In the genomic region with DNA sequence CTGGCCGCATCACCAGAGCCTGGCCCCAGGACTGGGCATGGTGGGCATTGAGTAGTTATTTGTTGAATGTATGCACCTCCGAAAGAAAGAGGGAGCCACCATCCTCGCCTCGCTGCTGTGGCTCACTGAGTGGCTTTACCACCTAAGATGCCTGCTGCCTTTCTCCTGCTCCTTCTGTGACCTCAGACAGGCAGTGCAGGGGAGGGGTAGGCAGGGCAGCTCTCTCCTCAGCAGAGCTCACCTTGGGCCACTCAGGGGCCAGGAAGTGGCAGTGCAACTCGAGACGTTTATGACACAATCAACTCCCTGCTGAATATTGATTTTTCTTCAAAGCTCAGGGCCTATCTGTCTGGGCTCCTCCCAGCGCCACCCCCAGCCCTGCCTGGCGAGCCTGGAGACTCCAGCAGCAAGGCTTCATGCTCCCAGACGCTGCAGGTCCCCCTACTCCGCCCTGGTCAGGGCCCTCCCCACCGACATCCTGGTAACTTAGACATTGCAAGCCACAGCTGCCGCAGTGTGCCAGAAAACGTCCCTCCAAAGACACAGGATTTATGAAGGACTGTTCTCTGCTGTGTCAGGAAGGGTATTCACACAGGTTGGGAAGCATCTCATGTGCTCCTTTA, we compare ENCODE assay signal across 9 cellular contexts.
DNase-seq lines count a peak whose midpoint lies in the region; ATAC-seq and TF ChIP-seq lines count a peak whose summit lies in the region.
"Had no signal": no experiment of that assay in that cellular context is flagged by ENCODE, and none has a peak within 500 bp of the region (broad histone marks: within the 10 kb centered on the region; RNA-seq: fewer than 3 reads in every experiment).

No MANE protein-coding gene starts in this region.

- DNase-seq in Calu3 (peak; percentile 90), NB4 (ENCODE audit: low read depth) (peak; percentile 74), SK-MEL-5 (ENCODE audit: low read depth, low spot score) (peak; percentile 7), mucosa of descending colon (peak; percentile 80 to 82 (median 80)), cerebellar cortex (ENCODE audit: low spot score) (no peak), CD14-positive monocyte (ENCODE audit: low spot score) (no peak)
- DNase-seq in activated CD4-positive, alpha-beta T cell treated with anti-CD3 and anti-CD28 coated beads, Interleukin-2, amount 50 U/mL, for 4 hours: no peak
- DNase-seq: naive thymus-derived CD8-positive, alpha-beta T cell had no signal

- H3K9me3 Mint-ChIP-seq in Calu3 (ENCODE audit: low read depth, unreplicated experiment): no peaks in the 10 kb centered on the region
- H3K9me3 Mint-ChIP-seq in CD14-positive monocyte: peaks cover 0 to 5% (median 3%) of the 10 kb centered on the region in 7 donors

- no peak for TF ChIP-seq POLR2A in NB4 (IDR thresholded peaks at IDR 0.05; ENCODE audit: extremely low read depth, insufficient read length)

- no peaks in the 10 kb centered on the region for H3K36me3 ChIP-seq in mucosa of descending colon (ENCODE audit: low read depth)

- peaks cover 53% of the 10 kb centered on the region for H3K4me1 Mint-ChIP-seq in Calu3 (ENCODE audit: low read depth, unreplicated experiment)
- peaks cover 7% of the 10 kb centered on the region for H3K4me1 Mint-ChIP-seq in CD14-positive monocyte
- H3K4me1 Mint-ChIP-seq: naive thymus-derived CD8-positive, alpha-beta T cell had no signal

- H3K4me3 ChIP-seq in NB4 (ENCODE audit: low read depth, low read length) (no peak overlapping the region), mucosa of descending colon (no peak overlapping the region)

- peaks cover 28% of the 10 kb centered on the region for H3K36me3 Mint-ChIP-seq in Calu3 (ENCODE audit: insufficient read depth, unreplicated experiment)
- H3K36me3 Mint-ChIP-seq in CD14-positive monocyte: no peaks in the 10 kb centered on the region
- H3K36me3 Mint-ChIP-seq: naive thymus-derived CD8-positive, alpha-beta T cell had no signal

- ATAC-seq in mucosa of descending colon (peak; percentile 91), HG03457 (IDR thresholded peaks at IDR 0.05; ENCODE audit: unreplicated experiment) (no peak)
- ATAC-seq: naive thymus-derived CD8-positive, alpha-beta T cell had no signal

- H3K4me3 Mint-ChIP-seq in Calu3 (ENCODE audit: low read depth, unreplicated experiment): peak overlapping the region; percentile 93
- H3K4me3 Mint-ChIP-seq in CD14-positive monocyte: no peak overlapping the region
- H3K4me3 Mint-ChIP-seq: naive thymus-derived CD8-positive, alpha-beta T cell had no signal

- in situ Hi-C loops in SK-MEL-5 (cut with HindIII; ENCODE audit: low pct_unique_long_range_greater_than_20kb, low sequenced_read_pairs): no loop called here

- H3K4me1 ChIP-seq in mucosa of descending colon (ENCODE audit: low read depth): peaks cover 19% of the 10 kb centered on the region

- no peak for TF ChIP-seq CTCF in Calu3 (IDR thresholded peaks at IDR 0.05; ENCODE audit: unreplicated experiment)
- no peak for TF ChIP-seq CTCF in NB4 (IDR thresholded peaks at IDR 0.05; ENCODE audit: low read depth, low read length)
- TF ChIP-seq CTCF in mucosa of descending colon (IDR thresholded peaks at IDR 0.05): no peak
- no peak for TF ChIP-seq CTCF in CD14-positive monocyte (IDR thresholded peaks at IDR 0.05)

- CTCF ChIA-PET in Calu3 (lab: Charles Lee): interaction anchor here (1.2 kb wide), 2 partner anchors 81 to 221 kb away, joined by 3 read pairs; no protein-coding TSS in a partner anchor

- intact Hi-C loops in Calu3 (cut with micrococcal nuclease; ENCODE audit: unreplicated experiment): loop anchor here (5.0 kb wide), 1 partner anchor 60 kb away; no protein-coding TSS in a partner anchor
- intact Hi-C loops in mucosa of descending colon (cut with DNase I, micrococcal nuclease): no loop called here
- intact Hi-C loops in CD14-positive monocyte (cut with micrococcal nuclease): no loop called here

- BruUV-seq in Calu3 (replicated peaks; lab: Mats Ljungman, UMichigan): no TSS peak

- H3K27me3 Mint-ChIP-seq in Calu3 (ENCODE audit: unreplicated experiment) (no peaks in the 10 kb centered on the region), CD14-positive monocyte (ENCODE audit: low read depth in 3 of 3) (peaks cover 5 to 11% (median 10%) of the 10 kb centered on the region in 3 donors)

- peak overlapping the region; percentile 97 for H3K27ac Mint-ChIP-seq in Calu3 (ENCODE audit: unreplicated experiment)
- no peak overlapping the region for H3K27ac Mint-ChIP-seq in CD14-positive monocyte

- H3K9me3 ChIP-seq in mucosa of descending colon: no peaks in the 10 kb centered on the region

Comparison
In these comparisons a context has a peak if more than half of its experiments do, and no peak if none do; other contexts are left out.
1. DNase-seq: peak in Calu3 (single experiment), NB4 (single experiment), SK-MEL-5 (single experiment) and mucosa of descending colon (3 of 3); none in cerebellar cortex (single experiment), activated CD4-positive, alpha-beta T cell treated with anti-CD3 and anti-CD28 coated beads, Interleukin-2, amount 50 U/mL, for 4 hours (0 of 2) and CD14-positive monocyte (single experiment).